In genomic region chr6:92684386-92684785, GRCh38 we compare ENCODE assay signal across 16 cellular contexts.
"Had no signal": no experiment of that assay in that cellular context is flagged by ENCODE, and none has a peak within 500 bp of the region (broad histone marks: within the 10 kb centered on the region; RNA-seq: fewer than 3 reads in every experiment).

No MANE protein-coding gene starts in this region.

- H3K4me3 ChIP-seq: gastroesophageal sphincter, heart left ventricle, lung, thoracic aorta had no signal

- H3K36me3 ChIP-seq: brain microvascular endothelial cell, gastroesophageal sphincter, heart left ventricle, thoracic aorta had no signal

- H3K9me3 ChIP-seq: gastroesophageal sphincter, heart left ventricle, thoracic aorta had no signal

- H3K4me1 ChIP-seq: gastroesophageal sphincter had no signal

- DNase-seq: activated CD4-positive, alpha-beta T cell treated with anti-CD3 and anti-CD28 coated beads, Interleukin-2, amount 10 ng/mL, durations not matched to agents 24 days and 14 days; activated CD8-positive, alpha-beta T cell treated with anti-CD3 and anti-CD28 coated beads for 36 hours; activated naive CD4-positive, alpha-beta T cell treated with Interleukin-2 at 50 U/mL for 16 hours; activated naive CD8-positive, alpha-beta T cell treated with anti-CD3 and anti-CD28 coated beads, Interleukin-2, amount 10 ng/mL, durations not matched to agents 7 days and 5 days; activated T-cell treated with anti-CD3 and anti-CD28 coated beads, Interleukin-2, amount 50 U/mL, for 1 hour; brain microvascular endothelial cell; cortex of kidney; heart left ventricle; kidney; midbrain; retina; stimulated activated naive B cell treated with anti-CD40 and anti-IgM and Interleukin-4, amounts not matched to agents 10 μg/mL and 1 μg/mL and 100 μg/mL, for 72 hours; T1000 had no signal

- H3K27ac ChIP-seq: brain microvascular endothelial cell, gastroesophageal sphincter, heart left ventricle, thoracic aorta had no signal

- H3K27me3 ChIP-seq: brain microvascular endothelial cell, gastroesophageal sphincter, heart left ventricle had no signal
